Comparison of ENCODE assay signal across 8 cellular contexts in genomic region chr7:98021588-98022351, GRCh38. TPM values are rescaled to one million over a fixed set of nuclear protein-coding genes. Genes with fewer than 3 reads are reported as not detected.
DNase-seq lines count a peak whose midpoint lies in the region; ATAC-seq and TF ChIP-seq lines count a peak whose summit lies in the region.

No MANE protein-coding gene starts in this region.

- H3K9ac ChIP-seq in adipocyte (ENCODE audit: low read length), result no peak overlapping the region

- H3K27me3 Mint-ChIP-seq in T-helper 17 cell, result peaks cover 20% of the 10 kb centered on the region

- H3K36me3 Mint-ChIP-seq in T-helper 17 cell (ENCODE audit: low read depth), result no peaks in the 10 kb centered on the region

- peak overlapping the region; percentile 41 for H3K4me3 Mint-ChIP-seq in T-helper 17 cell

- intact Hi-C loops in left ventricle myocardium inferior (cut with micrococcal nuclease), result loop anchor here (5.0 kb wide), 1 partner anchor 146 kb away; no protein-coding TSS in a partner anchor

- ATAC-seq in HG02571 (IDR thresholded peaks at IDR 0.05; ENCODE audit: unreplicated experiment) (peak; percentile 76), T-helper 17 cell (peak; percentile 84), HG03565 (IDR thresholded peaks at IDR 0.05; ENCODE audit: unreplicated experiment) (no peak)

- H3K4me1 Mint-ChIP-seq in T-helper 17 cell, result peaks cover 5% of the 10 kb centered on the region

- H3K36me3 ChIP-seq in adipocyte (ENCODE audit: control insufficient read depth, insufficient read depth, low read length, severe bottlenecking) (no peaks in the 10 kb centered on the region), left ventricle myocardium inferior (no peaks in the 10 kb centered on the region)

- H3K27ac ChIP-seq in left ventricle myocardium inferior (replicated peaks), result no peak overlapping the region

- H3K4me1 ChIP-seq in adipocyte (ENCODE audit: control insufficient read depth, insufficient read depth, low read length) (no peaks in the 10 kb centered on the region), left ventricle myocardium inferior (no peaks in the 10 kb centered on the region)

- no peak overlapping the region for H3K4me3 ChIP-seq in adipocyte (ENCODE audit: low read length)
- no peak overlapping the region for H3K4me3 ChIP-seq in left ventricle myocardium inferior
- no peak overlapping the region for H3K4me3 ChIP-seq in retinal pigment epithelial cell (ENCODE audit: low read length)

- H3K9me3 ChIP-seq in T-helper 17 cell (ENCODE audit: control insufficient read depth, low read length, poor library complexity, severe bottlenecking) (no peaks in the 10 kb centered on the region), adipocyte (ENCODE audit: control insufficient read depth, low read length) (no peaks in the 10 kb centered on the region), left ventricle myocardium inferior (replicated peaks) (no peaks in the 10 kb centered on the region)

- DNase-seq in ELF-1 (ENCODE audit: low read depth, low spot score) (peak; percentile 86), NCI-H1436 (lab: John Stamatoyannopoulos, UW) (peak; percentile 71), T-helper 17 cell (peak; percentile 61 to 79 (median 72)), adipocyte (ENCODE audit: low read depth) (peak; percentile 83), left ventricle myocardium inferior (peak; percentile 71), retinal pigment epithelial cell (ENCODE audit: low read depth) (peak; percentile 4)

- H3K27ac Mint-ChIP-seq in T-helper 17 cell, result peak overlapping the region; percentile 59

- peak; percentile 93 for TF ChIP-seq CTCF in left ventricle myocardium inferior (IDR thresholded peaks at IDR 0.05; ENCODE audit: borderline replicate concordance)
- TF ChIP-seq CTCF in retinal pigment epithelial cell (conservative IDR thresholded peaks at IDR 0.05; ENCODE audit: low read depth, low read length), result peak; percentile 92

- peaks cover under 1% of the 10 kb centered on the region for H3K27me3 ChIP-seq in adipocyte (replicated peaks; ENCODE audit: control insufficient read depth, insufficient read depth, low read length)
- H3K27me3 ChIP-seq in left ventricle myocardium inferior (ENCODE audit: low read depth), result peaks cover 42% of the 10 kb centered on the region

RNA-seq across cellular contexts. Expression of gene OCM2, which starts 31.8 kb away (rescaled TPM):
- total RNA-seq in T-helper 17 cell (not detected), left ventricle myocardium inferior (not detected)

Comparison
In these comparisons a context has a peak if more than half of its experiments do, and no peak if none do; other contexts are left out.
1. DNase-seq: peak in every context shown above with its lines; median percentile 86 in ELF-1; 83 in adipocyte; 72 in T-helper 17 cell; 71 in NCI-H1436; 71 in left ventricle myocardium inferior; 4 in retinal pigment epithelial cell.